12 cellular contexts compared by ENCODE assay signal in the genomic region with DNA sequence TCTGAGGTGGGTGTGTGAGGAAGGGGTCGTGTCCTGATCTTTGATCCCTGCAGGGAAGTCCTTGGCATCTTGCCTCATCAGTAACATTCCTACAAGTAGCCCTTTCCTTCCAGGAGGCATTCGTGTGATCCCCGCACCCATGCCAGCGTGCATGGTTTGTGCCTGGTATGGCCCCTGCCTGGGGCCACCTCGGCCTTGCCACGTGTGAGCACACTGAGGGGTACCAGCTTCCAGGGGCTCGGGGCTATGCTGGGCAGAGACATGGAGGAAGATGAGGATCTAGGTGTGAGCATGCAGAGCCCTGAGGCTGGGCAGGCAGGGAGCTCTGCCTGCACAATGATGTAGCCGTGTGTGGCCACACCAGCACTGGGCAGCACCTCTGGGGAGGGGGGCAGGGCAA. TPM values are rescaled to one million over a fixed set of nuclear protein-coding genes. Genes with fewer than 3 reads are reported as not detected.
DNase-seq lines count a peak whose midpoint lies in the region; ATAC-seq, FAIRE-seq and TF ChIP-seq lines count a peak whose summit lies in the region.
"Had no signal": no experiment of that assay in that cellular context is flagged by ENCODE, and none has a peak within 500 bp of the region (broad histone marks: within the 10 kb centered on the region; RNA-seq: fewer than 3 reads in every experiment).

No MANE protein-coding gene starts in this region.

- H3K4ac ChIP-seq in IMR-90 (ENCODE audit: low read depth, low read length): no peak overlapping the region

- CTCF ChIA-PET in activated CD4-positive, alpha-beta memory T cell treated with anti-CD3 and anti-CD28 coated beads, Interleukin-2, amount 10 ng/mL, durations not matched to agents 7 days and 5 days (lab: Charles Lee): interaction anchor here (1.2 kb wide), 1 partner anchor 151 kb away, joined by 4 read pairs; no protein-coding TSS in a partner anchor
- CTCF ChIA-PET in activated CD4-positive, alpha-beta memory T cell treated with anti-CD3 and anti-CD28 coated beads for 36 hours (lab: Charles Lee): no interaction called here
- CTCF ChIA-PET in IMR-90 (lab: Yijun Ruan, JAX): no interaction called here

- H3K4me3 ChIP-seq in IMR-90 (ENCODE audit: insufficient read depth, low read depth, low read length) (no peak overlapping the region), astrocyte (ENCODE audit: insufficient read depth, low read depth, low read length) (no peak overlapping the region)
- H3K4me3 ChIP-seq: BLaER1 treated with 17β-estradiol and CSF1 and Interleukin-3, amounts not matched to agents 10 nM and 100 nM had no signal

- H3K4me1 ChIP-seq in IMR-90 (ENCODE audit: control insufficient read depth, insufficient read depth, low read length): no peaks in the 10 kb centered on the region
- no peaks in the 10 kb centered on the region for H3K4me1 ChIP-seq in astrocyte (ENCODE audit: insufficient read depth, low read length)

- H4K20me1 ChIP-seq in IMR-90 (ENCODE audit: insufficient read depth, low read length) (no peaks in the 10 kb centered on the region), astrocyte (ENCODE audit: insufficient read depth, low read length) (no peaks in the 10 kb centered on the region)
- H4K20me1 ChIP-seq: BLaER1 treated with 17β-estradiol and CSF1 and Interleukin-3, amounts not matched to agents 10 nM and 100 nM had no signal

- no peak overlapping the region for H3K18ac ChIP-seq in IMR-90 (ENCODE audit: low read depth, low read length)

- H3K27ac ChIP-seq in IMR-90 (ENCODE audit: insufficient read depth, low read length): no peak overlapping the region
- no peak overlapping the region for H3K27ac ChIP-seq in astrocyte (ENCODE audit: low read depth, low read length)
- H3K27ac ChIP-seq: BLaER1 treated with 17β-estradiol and CSF1 and Interleukin-3, amounts not matched to agents 10 nM and 100 nM; HL-60 had no signal

- H3K79me2 ChIP-seq in astrocyte (ENCODE audit: insufficient read depth, low read length): no peaks in the 10 kb centered on the region

- H3K27me3 ChIP-seq in IMR-90 (ENCODE audit: control insufficient read depth, insufficient read depth, low read length): no peaks in the 10 kb centered on the region
- H3K27me3 ChIP-seq in astrocyte (ENCODE audit: insufficient read depth, low read length): no peaks in the 10 kb centered on the region
- H3K27me3 ChIP-seq: BLaER1 treated with 17β-estradiol and CSF1 and Interleukin-3, amounts not matched to agents 10 nM and 100 nM had no signal

- H2BK20ac ChIP-seq in IMR-90 (ENCODE audit: low read depth, low read length): no peak overlapping the region

- peaks cover 4% of the 10 kb centered on the region for H3K36me3 Mint-ChIP-seq in activated CD4-positive, alpha-beta memory T cell treated with anti-CD3 and anti-CD28 coated beads, Interleukin-2, amount 10 ng/mL, durations not matched to agents 7 days and 5 days (ENCODE audit: low read depth)
- no peaks in the 10 kb centered on the region for H3K36me3 Mint-ChIP-seq in activated CD4-positive, alpha-beta memory T cell treated with anti-CD3 and anti-CD28 coated beads for 36 hours
- H3K36me3 Mint-ChIP-seq in astrocyte (ENCODE audit: low read depth, unreplicated experiment) (peaks cover 17% of the 10 kb centered on the region), neural crest cell (ENCODE audit: low read depth) (no peaks in the 10 kb centered on the region)

- no peak overlapping the region for H4K8ac ChIP-seq in IMR-90 (ENCODE audit: low read depth in 2 of 2, low read length in 2 of 2)

- no peak overlapping the region for H3K23ac ChIP-seq in IMR-90 (ENCODE audit: low read depth, low read length)

- H4K91ac ChIP-seq in IMR-90 (ENCODE audit: insufficient read depth, low read depth, low read length): no peak overlapping the region

- in situ Hi-C loops in IMR-90 (cut with MboI; ENCODE audit: low sequenced_read_pairs) (loop anchor here (10.0 to 25.0 kb wide), 2 partner anchors 454 to 721 kb away; a partner anchor contains a TSS), ACHN (cut with HindIII; ENCODE audit: low pct_ligation_motif_present, low pct_unique_long_range_greater_than_20kb, low sequenced_read_pairs) (no loop called here)

- no peak overlapping the region for H2AK5ac ChIP-seq in IMR-90 (ENCODE audit: low read depth, low read length)

- H3K79me1 ChIP-seq in IMR-90 (ENCODE audit: low read depth in 1 of 2, low read length in 2 of 2): peaks cover 0 to 5% of the 10 kb centered on the region in 2 experiments; a peak in 2 of 4 replicates

- H3K9ac ChIP-seq in IMR-90 (ENCODE audit: low read depth, low read length): no peak overlapping the region
- H3K9ac ChIP-seq in astrocyte (ENCODE audit: low read length): no peak overlapping the region
- H3K9ac ChIP-seq: BLaER1 treated with 17β-estradiol and CSF1 and Interleukin-3, amounts not matched to agents 10 nM and 100 nM had no signal

- no peak overlapping the region for H3K56ac ChIP-seq in IMR-90 (ENCODE audit: extremely low read depth, insufficient read depth, low read length)

- H3K27ac Mint-ChIP-seq in activated CD4-positive, alpha-beta memory T cell treated with anti-CD3 and anti-CD28 coated beads, Interleukin-2, amount 10 ng/mL, durations not matched to agents 7 days and 5 days: peak overlapping the region; percentile 26
- H3K27ac Mint-ChIP-seq in activated CD4-positive, alpha-beta memory T cell treated with anti-CD3 and anti-CD28 coated beads for 36 hours: no peak overlapping the region
- H3K27ac Mint-ChIP-seq in astrocyte (ENCODE audit: unreplicated experiment): peak overlapping the region; percentile 66
- H3K27ac Mint-ChIP-seq in neural crest cell (ENCODE audit: unreplicated experiment): peak overlapping the region; percentile 27
- H3K27ac Mint-ChIP-seq: CD4-positive, CD25-positive, alpha-beta regulatory T cell had no signal

- no peaks in the 10 kb centered on the region for H3K27me3 Mint-ChIP-seq in activated CD4-positive, alpha-beta memory T cell treated with anti-CD3 and anti-CD28 coated beads, Interleukin-2, amount 10 ng/mL, durations not matched to agents 7 days and 5 days
- H3K27me3 Mint-ChIP-seq in activated CD4-positive, alpha-beta memory T cell treated with anti-CD3 and anti-CD28 coated beads for 36 hours: peaks cover 1% of the 10 kb centered on the region
- H3K27me3 Mint-ChIP-seq in astrocyte (ENCODE audit: low read depth, unreplicated experiment) (no peaks in the 10 kb centered on the region), neural crest cell (ENCODE audit: low read depth) (peaks cover 3% of the 10 kb centered on the region)

- dilution Hi-C loops in IMR-90 (cut with HindIII; ENCODE audit: low sequenced_read_pairs, unreplicated experiment): no loop called here

- no peak overlapping the region for H3K4me3 Mint-ChIP-seq in activated CD4-positive, alpha-beta memory T cell treated with anti-CD3 and anti-CD28 coated beads, Interleukin-2, amount 10 ng/mL, durations not matched to agents 7 days and 5 days
- H3K4me3 Mint-ChIP-seq in activated CD4-positive, alpha-beta memory T cell treated with anti-CD3 and anti-CD28 coated beads for 36 hours: no peak overlapping the region
- no peak overlapping the region for H3K4me3 Mint-ChIP-seq in astrocyte (ENCODE audit: unreplicated experiment)
- H3K4me3 Mint-ChIP-seq in neural crest cell: no peak overlapping the region

- 86% methylated on average over 5 of the region's 8 CpGs; no CpG with 5 or more reads in 1 of the 2 experiments for WGBS in IMR-90 (ENCODE audit: extremely low coverage in 2 of 2, insufficient read length in 1 of 2), 2 experiments

- DNase-seq in activated CD4-positive, alpha-beta memory T cell treated with anti-CD3 and anti-CD28 coated beads, Interleukin-2, amount 10 ng/mL, durations not matched to agents 7 days and 5 days: no peak
- no peak for DNase-seq in activated CD4-positive, alpha-beta memory T cell treated with anti-CD3 and anti-CD28 coated beads for 36 hours
- no peak for DNase-seq in IMR-90
- DNase-seq in astrocyte (ENCODE audit: low read depth): no peak
- no peak for DNase-seq in neural crest cell (ENCODE audit: low read depth, low spot score)
- DNase-seq in ACHN: no peak
- DNase-seq in mesenteric fat pad (ENCODE audit: low spot score): no peak
- DNase-seq: 8988T; CD4-positive, CD25-positive, alpha-beta regulatory T cell had no signal

- H2AK9ac ChIP-seq in IMR-90 (replicated peaks; ENCODE audit: low read depth, low read length, poor library complexity): peak overlapping the region; percentile 55

- no peak for ATAC-seq in IMR-90 (ENCODE audit: low read depth)
- ATAC-seq: HCT116 had no signal

- no peak overlapping the region for H2BK5ac ChIP-seq in IMR-90 (ENCODE audit: low read depth, low read length, poor library complexity, severe bottlenecking)

- no TSS peak for BruUV-seq in IMR-90 (replicated peaks; lab: Mats Ljungman, UMichigan)

- no peak overlapping the region for H3K14ac ChIP-seq in IMR-90 (replicated peaks; ENCODE audit: low read depth, low read length)

- no peaks in the 10 kb centered on the region for H3K9me3 Mint-ChIP-seq in activated CD4-positive, alpha-beta memory T cell treated with anti-CD3 and anti-CD28 coated beads, Interleukin-2, amount 10 ng/mL, durations not matched to agents 7 days and 5 days
- no peaks in the 10 kb centered on the region for H3K9me3 Mint-ChIP-seq in activated CD4-positive, alpha-beta memory T cell treated with anti-CD3 and anti-CD28 coated beads for 36 hours
- no peaks in the 10 kb centered on the region for H3K9me3 Mint-ChIP-seq in astrocyte (ENCODE audit: unreplicated experiment)
- H3K9me3 Mint-ChIP-seq in neural crest cell: no peaks in the 10 kb centered on the region

- TF ChIP-seq CTCF in IMR-90 (conservative IDR thresholded peaks at IDR 0.05; ENCODE audit: low read depth, low read length): no peak
- no peak for TF ChIP-seq CTCF in astrocyte (IDR thresholded peaks at IDR 0.05; ENCODE audit: insufficient read depth, low read depth, low read length)
- no peak for TF ChIP-seq CTCF in neural crest cell (conservative IDR thresholded peaks at IDR 0.05)

- H3K36me3 ChIP-seq in IMR-90 (ENCODE audit: control insufficient read depth, insufficient read depth, low read length) (peaks cover 5% of the 10 kb centered on the region; the same call in 1 of the 2 replicates), astrocyte (ENCODE audit: insufficient read depth, low read length) (no peaks in the 10 kb centered on the region)

- no peak overlapping the region for H4K5ac ChIP-seq in IMR-90 (ENCODE audit: low read depth, low read length)

- no peak for FAIRE-seq in astrocyte (lab: Jason Lieb, UNC)

- H2AFZ ChIP-seq in IMR-90 (replicated peaks; ENCODE audit: low read length, poor library complexity): no peak overlapping the region
- H2AFZ ChIP-seq in astrocyte (ENCODE audit: low read depth, low read length): no peak overlapping the region

- H2BK120ac ChIP-seq in IMR-90 (ENCODE audit: low read depth, low read length): no peak overlapping the region

- no peaks in the 10 kb centered on the region for H3K9me3 ChIP-seq in IMR-90 (ENCODE audit: control insufficient read depth, insufficient read depth, low read length)
- H3K9me3 ChIP-seq in astrocyte (ENCODE audit: insufficient read depth, low read depth, low read length): no peaks in the 10 kb centered on the region
- H3K9me3 ChIP-seq: BLaER1 treated with 17β-estradiol and CSF1 and Interleukin-3, amounts not matched to agents 10 nM and 100 nM had no signal

- no peak for TF ChIP-seq POLR2A in IMR-90 (IDR thresholded peaks at IDR 0.05; ENCODE audit: low read depth, low read length)

- peaks cover under 1% of the 10 kb centered on the region for H3K9me1 ChIP-seq in IMR-90 (ENCODE audit: insufficient read depth, low read length)

- POLR2A ChIA-PET in activated CD4-positive, alpha-beta memory T cell treated with anti-CD3 and anti-CD28 coated beads, Interleukin-2, amount 10 ng/mL, durations not matched to agents 7 days and 5 days (lab: Charles Lee): interaction anchor here (0.9 kb wide), 1 partner anchor 81 kb away, joined by 3 read pairs; no protein-coding TSS in a partner anchor
- POLR2A ChIA-PET in activated CD4-positive, alpha-beta memory T cell treated with anti-CD3 and anti-CD28 coated beads for 36 hours (lab: Charles Lee): interaction anchor here (0.6 kb wide), 1 partner anchor 107 kb away, joined by 3 read pairs; no protein-coding TSS in a partner anchor
- POLR2A ChIA-PET in IMR-90 (lab: Charles Lee; ENCODE audit: unreplicated experiment): no interaction called here

- intact Hi-C loops in activated CD4-positive, alpha-beta memory T cell treated with anti-CD3 and anti-CD28 coated beads for 36 hours (cut with micrococcal nuclease): loop anchor here (10.0 kb wide), 1 partner anchor 874 kb away; no protein-coding TSS in a partner anchor
- intact Hi-C loops in IMR-90 (cut with micrococcal nuclease): no loop called here

- no peak for TF ChIP-seq RAD21 in IMR-90 (IDR thresholded peaks at IDR 0.05; ENCODE audit: low read length)

- no peak overlapping the region for H2BK15ac ChIP-seq in IMR-90 (ENCODE audit: low read depth, low read length)

- H3K4me2 ChIP-seq in IMR-90 (ENCODE audit: low read depth, low read length) (no peak overlapping the region), astrocyte (ENCODE audit: low read length) (no peak overlapping the region)
- H3K4me2 ChIP-seq: BLaER1 treated with 17β-estradiol and CSF1 and Interleukin-3, amounts not matched to agents 10 nM and 100 nM had no signal

- H3K4me1 Mint-ChIP-seq in activated CD4-positive, alpha-beta memory T cell treated with anti-CD3 and anti-CD28 coated beads, Interleukin-2, amount 10 ng/mL, durations not matched to agents 7 days and 5 days: peaks cover 39% of the 10 kb centered on the region
- peaks cover 5% of the 10 kb centered on the region for H3K4me1 Mint-ChIP-seq in activated CD4-positive, alpha-beta memory T cell treated with anti-CD3 and anti-CD28 coated beads for 36 hours (ENCODE audit: low read depth)
- peaks cover 1% of the 10 kb centered on the region for H3K4me1 Mint-ChIP-seq in astrocyte (ENCODE audit: low read depth, unreplicated experiment)
- peaks cover under 1% of the 10 kb centered on the region for H3K4me1 Mint-ChIP-seq in neural crest cell

RNA-seq across cellular contexts. Expression of a gene that starts 6.0 kb away (rescaled TPM):
- 1 to 10 TPM; 7.1 to 7.5 TPM for total RNA-seq in activated CD4-positive, alpha-beta memory T cell treated with anti-CD3 and anti-CD28 coated beads, Interleukin-2, amount 10 ng/mL, durations not matched to agents 7 days and 5 days
- 1 to 10 TPM; 2.2 TPM for total RNA-seq in activated CD4-positive, alpha-beta memory T cell treated with anti-CD3 and anti-CD28 coated beads for 36 hours
- total RNA-seq in IMR-90 (2012; rRNA removed): 9.4 and 11.3 TPM in 2 replicates
- polyA plus RNA-seq in IMR-90 (2012; rRNA removed): 8.5 and 9.3 TPM in 2 replicates
- 9.7 and 12.6 TPM in 2 replicates for polyA plus RNA-seq in IMR-90 (2012; cell fraction: cytosol; rRNA removed)
- 10.7 and 21.0 TPM in 2 replicates for polyA plus RNA-seq in IMR-90 (2012; cell fraction: nucleus; rRNA removed; ENCODE audit: low replicate concordance)
- 8.3 and 9.0 TPM in 2 replicates for total RNA-seq in astrocyte
- total RNA-seq in neural crest cell: 1.9 and 2.3 TPM in 2 replicates
- 51.1 TPM for total RNA-seq in mesenteric fat pad
- total RNA-seq: CD4-positive, CD25-positive, alpha-beta regulatory T cell had no signal

RNA-seq across cellular contexts. Expression of a gene that starts 19.4 kb away (rescaled TPM):
- total RNA-seq in activated CD4-positive, alpha-beta memory T cell treated with anti-CD3 and anti-CD28 coated beads, Interleukin-2, amount 10 ng/mL, durations not matched to agents 7 days and 5 days: 1 to 10 TPM; 1.5 to 1.7 TPM
- total RNA-seq in activated CD4-positive, alpha-beta memory T cell treated with anti-CD3 and anti-CD28 coated beads for 36 hours: 1 to 10 TPM in 1 of 2 experiments, under 1 TPM in 1; 0.92 to 1.0 TPM
- 3.9 TPM in 2 replicates for total RNA-seq in IMR-90 (2012; rRNA removed)
- 11.4 and 14.9 TPM in 2 replicates for polyA plus RNA-seq in IMR-90 (2012; rRNA removed)
- polyA plus RNA-seq in IMR-90 (2012; cell fraction: cytosol; rRNA removed): 3.8 and 4.4 TPM in 2 replicates
- polyA plus RNA-seq in IMR-90 (2012; cell fraction: nucleus; rRNA removed; ENCODE audit: low replicate concordance): 152 and 177 TPM in 2 replicates
- total RNA-seq in astrocyte: 10.7 and 11.0 TPM in 2 replicates
- 12.1 and 14.1 TPM in 2 replicates for total RNA-seq in neural crest cell
- 1.5 TPM for total RNA-seq in mesenteric fat pad
- polyA plus RNA-seq: CD4-positive, CD25-positive, alpha-beta regulatory T cell had no signal

RNA-seq across cellular contexts. Expression of a gene that starts 33.5 kb away (rescaled TPM):
- total RNA-seq in activated CD4-positive, alpha-beta memory T cell treated with anti-CD3 and anti-CD28 coated beads, Interleukin-2, amount 10 ng/mL, durations not matched to agents 7 days and 5 days: 10 to 100 TPM; 18.8 to 20.3 TPM
- total RNA-seq in activated CD4-positive, alpha-beta memory T cell treated with anti-CD3 and anti-CD28 coated beads for 36 hours: 10 to 100 TPM; 16.4 to 17.4 TPM
- total RNA-seq in IMR-90 (2012; rRNA removed) (0.54 and 0.56 TPM in 2 replicates), astrocyte (15.4 and 18.7 TPM in 2 replicates), neural crest cell (33.4 and 35.2 TPM in 2 replicates), mesenteric fat pad (18.5 TPM)
- 5.8 and 6.5 TPM in 2 replicates for polyA plus RNA-seq in IMR-90 (2012; rRNA removed)
- polyA plus RNA-seq in IMR-90 (2012; cell fraction: cytosol; rRNA removed): 3.3 and 4.8 TPM in 2 replicates
- 16.4 and 29.7 TPM in 2 replicates for polyA plus RNA-seq in IMR-90 (2012; cell fraction: nucleus; rRNA removed; ENCODE audit: low replicate concordance)

RNA-seq across cellular contexts. Expression of a gene that starts 42.2 kb away (rescaled TPM):
- 10 to 100 TPM; 30.3 to 33.6 TPM for total RNA-seq in activated CD4-positive, alpha-beta memory T cell treated with anti-CD3 and anti-CD28 coated beads, Interleukin-2, amount 10 ng/mL, durations not matched to agents 7 days and 5 days
- 1 to 10 TPM; 9.6 to 9.7 TPM for total RNA-seq in activated CD4-positive, alpha-beta memory T cell treated with anti-CD3 and anti-CD28 coated beads for 36 hours
- total RNA-seq in IMR-90 (2012; rRNA removed) (6.8 and 6.9 TPM in 2 replicates), astrocyte (21.1 and 22.6 TPM in 2 replicates), neural crest cell (7.7 and 8.0 TPM in 2 replicates), mesenteric fat pad (17.9 TPM)
- 16.9 TPM in 2 replicates for polyA plus RNA-seq in IMR-90 (2012; rRNA removed)
- polyA plus RNA-seq in IMR-90 (2012; cell fraction: cytosol; rRNA removed): 16.1 and 29.4 TPM in 2 replicates
- polyA plus RNA-seq in IMR-90 (2012; cell fraction: nucleus; rRNA removed; ENCODE audit: low replicate concordance): 12.4 and 15.2 TPM in 2 replicates

RNA-seq across cellular contexts. Expression of a gene that starts 42.3 kb away (rescaled TPM):
- total RNA-seq in activated CD4-positive, alpha-beta memory T cell treated with anti-CD3 and anti-CD28 coated beads, Interleukin-2, amount 10 ng/mL, durations not matched to agents 7 days and 5 days: 10 to 100 TPM; 67.2 to 70.0 TPM
- 10 to 100 TPM; 46.7 to 46.8 TPM for total RNA-seq in activated CD4-positive, alpha-beta memory T cell treated with anti-CD3 and anti-CD28 coated beads for 36 hours
- total RNA-seq in IMR-90 (2012; rRNA removed): 23.5 and 25.0 TPM in 2 replicates
- polyA plus RNA-seq in IMR-90 (2012; rRNA removed): 66.4 and 67.9 TPM in 2 replicates
- 31.1 and 35.2 TPM in 2 replicates for polyA plus RNA-seq in IMR-90 (2012; cell fraction: cytosol; rRNA removed)
- polyA plus RNA-seq in IMR-90 (2012; cell fraction: nucleus; rRNA removed; ENCODE audit: low replicate concordance): 247 and 257 TPM in 2 replicates
- total RNA-seq in astrocyte: 54.9 and 56.0 TPM in 2 replicates
- 21.9 and 26.0 TPM in 2 replicates for total RNA-seq in neural crest cell
- 111 TPM for total RNA-seq in mesenteric fat pad

Comparison
In these comparisons a context has a peak if more than half of its experiments do, and no peak if none do; other contexts are left out.
1. RNA of a gene that starts 33.5 kb away (total RNA-seq): 33.4 to 35.2 TPM in neural crest cell, 18.8 to 20.3 TPM in activated CD4-positive, alpha-beta memory T cell treated with anti-CD3 and anti-CD28 coated beads, Interleukin-2, amount 10 ng/mL, durations not matched to agents 7 days and 5 days, 15.4 to 18.7 TPM in astrocyte, 18.5 TPM in mesenteric fat pad (single experiment) and 16.4 to 17.4 TPM in activated CD4-positive, alpha-beta memory T cell treated with anti-CD3 and anti-CD28 coated beads for 36 hours; 0.54 to 0.56 TPM in IMR-90; every median in the first group is over 10 times any median in the second.